8 cellular contexts compared by ENCODE assay signal in the genomic region with DNA sequence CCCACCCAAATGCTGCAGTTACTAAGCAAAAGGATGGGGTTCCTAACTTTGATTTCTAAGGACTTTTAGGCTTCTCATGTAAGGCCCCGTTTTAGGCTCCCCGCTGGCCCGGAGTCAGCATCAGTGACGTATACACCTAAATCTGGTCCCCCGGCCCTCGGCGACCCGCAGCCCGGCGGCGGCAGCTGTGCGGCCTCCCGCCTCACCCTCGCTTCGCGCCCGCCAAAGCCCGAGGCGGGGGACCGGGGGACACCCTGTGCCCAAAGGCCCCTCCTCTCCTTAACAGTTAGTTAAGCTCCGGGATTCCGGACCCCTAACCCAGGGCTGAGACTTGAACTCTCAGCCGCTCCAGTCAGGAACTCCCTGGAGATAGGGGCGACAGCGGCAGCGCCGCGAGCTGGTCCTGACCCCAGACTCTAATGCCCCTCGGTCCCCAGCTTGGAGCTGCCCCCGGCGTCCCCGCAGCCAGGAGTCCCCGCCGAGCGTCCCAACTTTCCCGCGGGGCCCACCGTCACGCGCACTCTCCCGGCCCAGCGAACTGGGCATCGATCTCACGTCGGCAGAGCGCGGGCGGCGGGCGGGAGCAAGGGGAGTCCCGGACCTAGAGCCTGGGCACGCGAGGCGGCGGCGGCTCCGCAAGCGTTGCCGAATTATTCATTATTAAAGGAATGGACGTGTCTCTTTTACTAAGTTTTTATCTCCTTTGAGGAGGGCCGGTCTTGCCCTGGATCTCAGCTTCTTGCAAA. TPM values are rescaled to one million over a fixed set of nuclear protein-coding genes. Genes with fewer than 3 reads are reported as not detected.
DNase-seq lines count a peak whose midpoint lies in the region; ATAC-seq, FAIRE-seq and TF ChIP-seq lines count a peak whose summit lies in the region.

No MANE protein-coding gene starts in this region.

- H3K9me2 ChIP-seq in SU-DHL-6 (replicated peaks; ENCODE audit: insufficient read depth, low read length): no peaks in the 10 kb centered on the region

- no peaks in the 10 kb centered on the region for H3K9me1 ChIP-seq in keratinocyte (ENCODE audit: control insufficient read depth, extremely low read depth, insufficient read depth, low read length)

- no peak for FAIRE-seq in keratinocyte (lab: Jason Lieb, UNC)

- H2AFZ ChIP-seq in SU-DHL-6 (ENCODE audit: low read depth, low read length, severe bottlenecking): no peak overlapping the region
- H2AFZ ChIP-seq in keratinocyte (ENCODE audit: control insufficient read depth, low read length): peak overlapping the region; percentile 68

- H3K4me2 ChIP-seq in SU-DHL-6 (ENCODE audit: low read depth, low read length, poor library complexity, severe bottlenecking): peak overlapping the region; percentile 62
- peak overlapping the region; percentile 98 for H3K4me2 ChIP-seq in keratinocyte (ENCODE audit: control insufficient read depth, extremely low read depth, insufficient read depth, low read depth, low read length)

- H4K20me1 ChIP-seq in SU-DHL-6 (ENCODE audit: low read depth, low read length): no peaks in the 10 kb centered on the region
- H4K20me1 ChIP-seq in keratinocyte (ENCODE audit: control insufficient read depth, extremely low read depth, insufficient read depth, low read length): no peaks in the 10 kb centered on the region

- dilution Hi-C loops in keratinocyte (cut with MboI; ENCODE audit: extremely low pct_ligation_motif_present, low sequenced_read_pairs): no loop called here

- ATAC-seq in GM18858 (IDR thresholded peaks at IDR 0.05; ENCODE audit: unreplicated experiment): no peak

- in situ Hi-C loops in G401 (cut with HindIII; ENCODE audit: low sequenced_read_pairs): no loop called here

- no peaks in the 10 kb centered on the region for H3K27me3 ChIP-seq in SU-DHL-6 (ENCODE audit: low read length)
- H3K27me3 ChIP-seq in keratinocyte (ENCODE audit: control insufficient read depth, extremely low read depth, insufficient read depth, low read length): peaks cover 17% of the 10 kb centered on the region

- H3K79me2 ChIP-seq in SU-DHL-6 (ENCODE audit: insufficient read depth, low read length): no peaks in the 10 kb centered on the region
- no peaks in the 10 kb centered on the region for H3K79me2 ChIP-seq in keratinocyte (ENCODE audit: control insufficient read depth, insufficient read depth, low read length)

- DNase-seq in COLO668 (lab: John Stamatoyannopoulos, UW; ENCODE audit: unreplicated experiment): peak; percentile 59
- peak; percentile 28 for DNase-seq in astrocyte of the hippocampus (ENCODE audit: low read depth, low spot score)
- no peak for DNase-seq in keratinocyte (ENCODE audit: low read depth, low spot score)
- DNase-seq in stimulated activated CD4-positive, alpha-beta T cell treated with anti-CD3 and anti-CD28 coated beads, Interleukin-1b, Interleukin-23, amount 100 ng/mL, for 4 hours (ENCODE audit: low read depth in 2 of 2): peak; percentile 19 to 23
- DNase-seq in NCI-H2081 (lab: John Stamatoyannopoulos, UW): no peak
- DNase-seq in G401 (ENCODE audit: low spot score): no peak

- no peak overlapping the region for H3K4me3 ChIP-seq in SU-DHL-6 (ENCODE audit: insufficient read depth, low read length, poor library complexity, severe bottlenecking)
- peak overlapping the region; percentile 20 to 86 (median 83) for H3K4me3 ChIP-seq in keratinocyte (ENCODE audit: control insufficient read depth in 2 of 3, extremely low read depth in 1 of 3, insufficient read depth in 2 of 3, low read depth in 1 of 3, low read length in 3 of 3)

- peaks cover 16% of the 10 kb centered on the region for H3K4me1 ChIP-seq in keratinocyte (ENCODE audit: control insufficient read depth, extremely low read depth, insufficient read depth, low read length)

- H3K9me3 ChIP-seq in SU-DHL-6 (ENCODE audit: insufficient read depth, low read length) (no peaks in the 10 kb centered on the region), keratinocyte (ENCODE audit: control insufficient read depth, low read depth, low read length) (no peaks in the 10 kb centered on the region)

- TF ChIP-seq CTCF in SU-DHL-6 (IDR thresholded peaks at IDR 0.05; ENCODE audit: insufficient read depth, low read length, poor library complexity, severe bottlenecking) (no peak), keratinocyte (optimal IDR thresholded peaks at IDR 0.05 in 1 of 3, IDR thresholded peaks at IDR 0.05 in 1 of 3, conservative IDR thresholded peaks at IDR 0.05 in 1 of 3; ENCODE audit: extremely low read depth in 1 of 3, insufficient read depth in 2 of 3, low read length in 3 of 3) (no peak)

- H3F3A ChIP-seq in SU-DHL-6 (ENCODE audit: insufficient read depth): peaks cover 3% of the 10 kb centered on the region; the same call in 1 of the 2 replicates

- no peak overlapping the region for H3K9ac ChIP-seq in SU-DHL-6 (ENCODE audit: low read length)
- H3K9ac ChIP-seq in keratinocyte (ENCODE audit: control insufficient read depth, extremely low read depth, insufficient read depth, low read length): no peak overlapping the region

- H3K27ac ChIP-seq in SU-DHL-6 (ENCODE audit: low read depth, low read length): no peak overlapping the region
- no peak overlapping the region for H3K27ac ChIP-seq in keratinocyte (ENCODE audit: control insufficient read depth, insufficient read depth, low read length)

- no peaks in the 10 kb centered on the region for H3K36me3 ChIP-seq in SU-DHL-6 (ENCODE audit: low read length)
- no peaks in the 10 kb centered on the region for H3K36me3 ChIP-seq in keratinocyte (ENCODE audit: control insufficient read depth in 2 of 2, extremely low read depth in 1 of 2, insufficient read depth in 2 of 2, low read length in 2 of 2)

RNA-seq across cellular contexts. Expression of gene NR3C2, which starts 1.5 kb away (rescaled TPM):
- polyA plus RNA-seq in keratinocyte: 0.65 to 1.8 TPM (median 1.5 TPM) in 3 replicates
- 0.41 TPM for polyA plus RNA-seq in keratinocyte (2011; ENCODE audit: low read depth)
- 0.84 and 1.2 TPM in 2 replicates for polyA plus RNA-seq in keratinocyte (2011; cell fraction: cytosol; rRNA removed)
- polyA plus RNA-seq in keratinocyte (2011; cell fraction: nucleus; rRNA removed): 3.1 and 3.7 TPM in 2 replicates
- 0.31 and 0.46 TPM in 2 replicates for polyA plus RNA-seq in keratinocyte (2012; ENCODE audit: low replicate concordance)
- 1.7 to 6.8 TPM (median 4.9 TPM) in 3 replicates for polyA minus RNA-seq in keratinocyte
- 1.3 TPM for polyA minus RNA-seq in keratinocyte (2011; cell fraction: cytosol; rRNA and poly(A)+ RNA removed)
- 3.9 and 7.9 TPM in 2 replicates for polyA minus RNA-seq in keratinocyte (2011; cell fraction: nucleus; rRNA and poly(A)+ RNA removed)
- not detected in 2 replicates for total RNA-seq in G401 (2014; rRNA removed; shearing (Covaris generic))

Comparison
In these comparisons a context has a peak if more than half of its experiments do, and no peak if none do; other contexts are left out.
1. DNase-seq: peak in COLO668 (single experiment), astrocyte of the hippocampus (single experiment) and stimulated activated CD4-positive, alpha-beta T cell treated with anti-CD3 and anti-CD28 coated beads, Interleukin-1b, Interleukin-23, amount 100 ng/mL, for 4 hours (2 of 2); none in keratinocyte (single experiment), NCI-H2081 (0 of 2) and G401 (single experiment).